Comparison of ENCODE assay signal across 1 cellular context in genomic region chr7:101169110-101169837, GRCh38.
TF ChIP-seq lines count a peak whose summit lies in the region.

No MANE protein-coding gene starts in this region.

TF ChIP-seq in HEK293, 187 proteins besides CTCF, POLR2A, EP300 and RAD21 (continued from another document):
- TF ChIP-seq ZNF280D (tag by site-specific recombination; IDR thresholded peaks at IDR 0.05) (peak; percentile 66), ZBTB7A (tag by site-specific recombination; IDR thresholded peaks at IDR 0.05; ENCODE audit: low read depth) (peak; percentile 91), ZNF324 (tag by site-specific recombination; IDR thresholded peaks at IDR 0.05) (peak; percentile 56), ZNF792 (tag by site-specific recombination; IDR thresholded peaks at IDR 0.05) (no peak), PRDM10 (tag by site-specific recombination; IDR thresholded peaks at IDR 0.05) (no peak), ZNF24 (tag by site-specific recombination; IDR thresholded peaks at IDR 0.05) (no peak; the same call in 1 of the 2 replicates), SP7 (tag by site-specific recombination; IDR thresholded peaks at IDR 0.05) (peak; percentile 74), ZNF449 (tag by site-specific recombination; IDR thresholded peaks at IDR 0.05) (no peak), ZNF335 (tag by site-specific recombination; conservative IDR thresholded peaks at IDR 0.05) (peak; percentile 50), KLF10 (tag by site-specific recombination; IDR thresholded peaks at IDR 0.05) (peak; percentile 32; the same call in 1 of the 2 replicates), ZNF560 (tag by site-specific recombination; IDR thresholded peaks at IDR 0.05; ENCODE audit: borderline replicate concordance) (no peak), HOXA7 (CRISPR knock-in tag; IDR thresholded peaks at IDR 0.05; ENCODE audit: borderline replicate concordance) (no peak), SCRT2 (tag by site-specific recombination; IDR thresholded peaks at IDR 0.05) (0 out of 2 replicates have a peak, but pooled peaks have one; percentile 33), SALL2 (tag by site-specific recombination; IDR thresholded peaks at IDR 0.05; ENCODE audit: borderline replicate concordance) (0 out of 2 replicates have a peak, but pooled peaks have one; percentile 10)
